Comparison of ENCODE assay signal across 25 cellular contexts in the genomic region with DNA sequence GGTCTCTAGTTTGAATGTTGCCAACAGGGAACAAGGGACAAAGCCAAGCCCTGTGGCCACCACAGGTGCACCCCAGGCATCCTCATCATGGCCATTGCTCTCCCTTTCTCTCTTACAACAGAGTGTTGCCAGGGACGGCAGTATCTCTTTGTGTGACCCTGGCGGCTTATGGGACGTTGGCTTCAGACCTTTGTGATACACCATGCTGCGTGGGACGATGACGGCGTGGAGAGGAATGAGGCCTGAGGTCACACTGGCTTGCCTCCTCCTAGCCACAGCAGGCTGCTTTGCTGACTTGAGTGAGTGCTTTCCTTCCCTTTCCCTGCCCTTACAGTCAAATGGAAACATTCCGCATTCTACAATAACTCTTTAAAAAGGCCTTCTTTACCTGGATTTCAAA. TPM values are rescaled to one million over a fixed set of nuclear protein-coding genes. Genes with fewer than 3 reads are reported as not detected.
DNase-seq lines count a peak whose midpoint lies in the region; ATAC-seq, FAIRE-seq and TF ChIP-seq lines count a peak whose summit lies in the region.
"Had no signal": no experiment of that assay in that cellular context is flagged by ENCODE, and none has a peak within 500 bp of the region (broad histone marks: within the 10 kb centered on the region; RNA-seq: fewer than 3 reads in every experiment).

No MANE protein-coding gene starts in this region.

- H2BK120ac ChIP-seq in trophoblast cell (ENCODE audit: insufficient read depth, low read length, poor library complexity): no peak overlapping the region

- H2BK5ac ChIP-seq in trophoblast cell (ENCODE audit: low read depth, low read length, poor library complexity): no peak overlapping the region

- TF ChIP-seq POLR2A in gastroesophageal sphincter (IDR thresholded peaks at IDR 0.05): no peak
- no peak for TF ChIP-seq POLR2A in vagina (IDR thresholded peaks at IDR 0.05)

- H2AK5ac ChIP-seq in trophoblast cell (ENCODE audit: low read length): no peak overlapping the region

- no peak overlapping the region for H3K4ac ChIP-seq in trophoblast cell (ENCODE audit: low read depth, low read length)

- H3K9ac ChIP-seq in SK-N-SH: no peak overlapping the region
- no peak overlapping the region for H3K9ac ChIP-seq in trophoblast cell (ENCODE audit: low read length)

- TF ChIP-seq RAD21 in SK-N-SH (IDR thresholded peaks at IDR 0.05; ENCODE audit: low read length): no peak

- H3K79me1 ChIP-seq in trophoblast cell (ENCODE audit: low read length): no peaks in the 10 kb centered on the region

- no peaks in the 10 kb centered on the region for H4K20me1 ChIP-seq in SK-N-SH (ENCODE audit: insufficient read depth)

- ATAC-seq in SK-N-SH treated with all-trans-retinoic acid at 6 μM for 48 hours: no peak; the same call in 1 of the 3 replicates
- ATAC-seq in gastroesophageal sphincter: no peak
- ATAC-seq in HG03139 (IDR thresholded peaks at IDR 0.05; ENCODE audit: unreplicated experiment): no peak
- ATAC-seq: activated T-cell treated with anti-CD3 and anti-CD28 coated beads, Interleukin-2, amount 50 U/mL, for 72 hours; HepG2; left colon; stimulated activated effector memory CD8-positive, alpha-beta T cell treated with anti-CD3 and anti-CD28 coated beads, Interleukin-12 subunit alpha, Interleukin-12 subunit beta, amount 100 ng/mL, for 72 hours; WTC11 had no signal

- no peak for DNase-seq in SK-N-SH
- peak; percentile 28 to 53 for DNase-seq in trophoblast cell
- no peak for DNase-seq in vagina (ENCODE audit: extremely low spot score in 2 of 2)
- DNase-seq in HTR-8/SVneo (ENCODE audit: insufficient read length, low spot score): no peak
- no peak for DNase-seq in dermis blood vessel endothelial cell
- DNase-seq: activated CD4-positive, alpha-beta T cell treated with anti-CD3 and anti-CD28 coated beads, Interleukin-2, amount 50 U/mL, for 1 hour; activated naive CD4-positive, alpha-beta T cell; activated T-cell treated with anti-CD3 and anti-CD28 coated beads, Interleukin-2, amount 50 U/mL, for 72 hours; left colon; NCI-H1048; NCI-H187; NCI-H526 treated with DMSO at 0.1 percent for 48 hours; SHP77; stimulated activated CD4-positive, alpha-beta T cell treated with anti-CD3 and anti-CD28 coated beads, Interleukin-4, amount 100 ng/mL, for 24 hours; SW 1271 had no signal

- H3K36me3 ChIP-seq in SK-N-SH (replicated peaks in 1 of 2; ENCODE audit: control insufficient read depth in 1 of 2, insufficient read depth in 2 of 2, low read length in 1 of 2) (peaks cover 0 to 17% of the 10 kb centered on the region in 2 experiments), gastroesophageal sphincter (peaks cover 0 to 39% of the 10 kb centered on the region in 2 donors), trophoblast cell (ENCODE audit: control insufficient read depth in 1 of 2, insufficient read depth in 2 of 2, low read length in 2 of 2) (peaks cover 31 to 41% of the 10 kb centered on the region in 2 experiments), vagina (peaks cover 0 to 28% of the 10 kb centered on the region in 2 donors)

- H3K27ac ChIP-seq in SK-N-SH (ENCODE audit: low read depth in 2 of 2, low read length in 1 of 2): peak overlapping the region; percentile 44 to 65; a peak in 2 of 4 replicates
- peak overlapping the region in 3 of 4 donors; percentile 83 to 87 (median 85) for H3K27ac ChIP-seq in gastroesophageal sphincter
- no peak overlapping the region for H3K27ac ChIP-seq in trophoblast cell (ENCODE audit: low read depth, low read length)
- peak overlapping the region; percentile 77 for H3K27ac ChIP-seq in vagina
- H3K27ac ChIP-seq: 22Rv1, body of pancreas had no signal

- no peak overlapping the region for H4K8ac ChIP-seq in trophoblast cell (ENCODE audit: low read depth, low read length)

- no peak overlapping the region for H4K91ac ChIP-seq in trophoblast cell (ENCODE audit: low read depth, low read length)

- H2AFZ ChIP-seq in SK-N-SH (ENCODE audit: low read depth) (no peak overlapping the region), trophoblast cell (ENCODE audit: insufficient read depth, low read length, poor library complexity) (no peak overlapping the region)

- H3K4me1 ChIP-seq in SK-N-SH (ENCODE audit: control insufficient read depth in 1 of 2, insufficient read depth in 2 of 2, low read depth in 1 of 2, low read length in 1 of 2): peaks cover 10 to 26% of the 10 kb centered on the region in 2 experiments; a peak in 3 of 4 replicates
- H3K4me1 ChIP-seq in gastroesophageal sphincter: peaks cover 23 to 78% (median 39%) of the 10 kb centered on the region in 3 donors
- peaks cover 0 to 2% of the 10 kb centered on the region in 2 experiments for H3K4me1 ChIP-seq in trophoblast cell (ENCODE audit: control insufficient read depth in 1 of 2, insufficient read depth in 2 of 2, low read length in 2 of 2)
- peaks cover 66% of the 10 kb centered on the region for H3K4me1 ChIP-seq in vagina
- H3K4me1 ChIP-seq: body of pancreas had no signal

- CTCF ChIA-PET in SK-N-SH (lab: Yijun Ruan, JAX): interaction anchor here (0.8 to 1.5 kb wide), 5 partner anchors 9 to 101 kb away, joined by 3 to 4 read pairs (median 3); no protein-coding TSS in a partner anchor

- no peaks in the 10 kb centered on the region for H3K9me2 ChIP-seq in SK-N-SH

- no peak overlapping the region for H3K14ac ChIP-seq in trophoblast cell (ENCODE audit: low read length)

- H3K27me3 ChIP-seq in SK-N-SH (ENCODE audit: insufficient read depth) (no peaks in the 10 kb centered on the region), gastroesophageal sphincter (no peaks in the 10 kb centered on the region), trophoblast cell (ENCODE audit: insufficient read depth, low read length) (no peaks in the 10 kb centered on the region), vagina (no peaks in the 10 kb centered on the region)
- H3K27me3 ChIP-seq: body of pancreas had no signal

- 99% methylated on average over 8 of the region's 8 CpGs for WGBS in SK-N-SH (ENCODE audit: low lambda C conversion rate)
- 62 to 100% methylated on average over 1 to 3 of the region's 8 CpGs for WGBS in gastroesophageal sphincter (ENCODE audit: low coverage in 1 of 2), 2 donors
- WGBS in trophoblast cell (ENCODE audit: extremely low coverage, insufficient coverage, insufficient read length): no CpG with 5 or more reads among the region's 8 CpGs

- H3K4me3 ChIP-seq in SK-N-SH (ENCODE audit: low read depth in 2 of 2, low read length in 1 of 2) (no peak overlapping the region), gastroesophageal sphincter (no peak overlapping the region), trophoblast cell (ENCODE audit: low read depth, low read length) (no peak overlapping the region), vagina (no peak overlapping the region)
- H3K4me3 ChIP-seq: body of pancreas had no signal

- no peak for FAIRE-seq in HTR-8/SVneo (lab: Jason Lieb, UNC)
- FAIRE-seq: D721Med, HepG2 had no signal

- H3K9me3 ChIP-seq in SK-N-SH (no peaks in the 10 kb centered on the region), gastroesophageal sphincter (no peaks in the 10 kb centered on the region), trophoblast cell (ENCODE audit: insufficient read depth, low read depth, low read length) (no peaks in the 10 kb centered on the region), vagina (no peaks in the 10 kb centered on the region)
- H3K9me3 ChIP-seq: body of pancreas had no signal

- H3K23ac ChIP-seq in trophoblast cell (ENCODE audit: low read length): no peak overlapping the region

- TF ChIP-seq EP300 in SK-N-SH (IDR thresholded peaks at IDR 0.05; ENCODE audit: borderline replicate concordance in 1 of 2, low read depth in 1 of 2, low read length in 1 of 2) (no peak), gastroesophageal sphincter (IDR thresholded peaks at IDR 0.05) (no peak)

- H3K18ac ChIP-seq in trophoblast cell (ENCODE audit: low read length): no peak overlapping the region

- H4K12ac ChIP-seq in trophoblast cell (ENCODE audit: low read depth, low read length): no peak overlapping the region

- 0 out of 2 replicates have a peak overlapping the region, but pooled peaks have one; percentile 42 for H3K4me2 ChIP-seq in SK-N-SH
- no peak overlapping the region for H3K4me2 ChIP-seq in trophoblast cell (ENCODE audit: low read length)

- POLR2A ChIA-PET in SK-N-SH (lab: Yijun Ruan, JAX): interaction anchor here (0.9 to 1.2 kb wide), 2 partner anchors 38 to 102 kb away, joined by 3 read pairs; partner anchors contain the start of gene BOC

- intact Hi-C loops in vagina (cut with DNase I): loop anchor here (2.0 kb wide), 1 partner anchor 39 kb away; the partner anchor contains the start of gene BOC

- no peak overlapping the region for H2BK12ac ChIP-seq in trophoblast cell (ENCODE audit: low read length)

- TF ChIP-seq CTCF in SK-N-SH (IDR thresholded peaks at IDR 0.05) (no peak), gastroesophageal sphincter (IDR thresholded peaks at IDR 0.05) (no peak), vagina (IDR thresholded peaks at IDR 0.05) (no peak)

- H3F3A ChIP-seq in SK-N-SH (replicated peaks; ENCODE audit: insufficient read depth): no peaks in the 10 kb centered on the region

- H3K79me2 ChIP-seq in SK-N-SH (ENCODE audit: insufficient read depth): no peaks in the 10 kb centered on the region
- H3K79me2 ChIP-seq in trophoblast cell (ENCODE audit: control insufficient read depth, insufficient read depth, low read length, poor library complexity): no peaks in the 10 kb centered on the region

TF ChIP-seq in SK-N-SH, 30 proteins besides CTCF, POLR2A, EP300 and RAD21:
- TF ChIP-seq RCOR1 (IDR thresholded peaks at IDR 0.05; ENCODE audit: low read length) (no peak), GATA2 (CRISPR knock-in tag; IDR thresholded peaks at IDR 0.05) (no peak)

TF ChIP-seq in SK-N-SH treated with all-trans-retinoic acid at 6 μM for 48 hours, 23 proteins besides CTCF, POLR2A, EP300 and RAD21 (continues in another document):
- no peak for TF ChIP-seq BACH2 (CRISPR knock-in tag; IDR thresholded peaks at IDR 0.05; ENCODE audit: borderline replicate concordance)
- no peak for TF ChIP-seq TOX (CRISPR knock-in tag; IDR thresholded peaks at IDR 0.05; ENCODE audit: borderline replicate concordance)
- no peak for TF ChIP-seq SNAI2 (CRISPR knock-in tag; IDR thresholded peaks at IDR 0.05)
- TF ChIP-seq OSR1 (CRISPR knock-in tag; IDR thresholded peaks at IDR 0.05): no peak
- TF ChIP-seq ZFP30 (CRISPR knock-in tag; IDR thresholded peaks at IDR 0.05): no peak

RNA-seq across cellular contexts. Expression of gene BOC, which starts 38.2 kb away (rescaled TPM):
- 5.8 and 6.6 TPM in 2 replicates for polyA plus RNA-seq in SK-N-SH (2012; rRNA removed)
- 3.3 and 4.6 TPM in 2 replicates for polyA plus RNA-seq in SK-N-SH (2012; cell fraction: cytosol; rRNA removed)
- polyA plus RNA-seq in SK-N-SH (2012; cell fraction: nucleus; rRNA removed): 9.4 and 11.2 TPM in 2 replicates
- total RNA-seq in gastroesophageal sphincter: 100 to 1,000 TPM in 1 of 4 donors, 10 to 100 TPM in 3; 41.5 to 130 (median 73.9) TPM
- polyA plus RNA-seq in trophoblast cell (2013): 43.4 and 43.9 TPM in 2 replicates
- 93.1 TPM for total RNA-seq in vagina
- total RNA-seq in dermis blood vessel endothelial cell: under 0.01 and 0.09 TPM in 2 replicates
- total RNA-seq: HepG2 had no signal
- polyA plus RNA-seq: CD14-positive monocyte had no signal

Comparison
In these comparisons a context has a peak if more than half of its experiments do, and no peak if none do; other contexts are left out.
1. DNase-seq: peak in trophoblast cell (2 of 2); none in SK-N-SH (single experiment), vagina (0 of 2), HTR-8/SVneo (single experiment) and dermis blood vessel endothelial cell (single experiment).
2. RNA of gene BOC, which starts 38.2 kb away (total RNA-seq): 93.1 TPM in vagina (single experiment) and 41.5 to 130 TPM in gastroesophageal sphincter; under 0.01 to 0.09 TPM in dermis blood vessel endothelial cell; every median in the first group is over 10 times any median in the second.